9 cellular contexts compared by ENCODE assay signal in the genomic region with DNA sequence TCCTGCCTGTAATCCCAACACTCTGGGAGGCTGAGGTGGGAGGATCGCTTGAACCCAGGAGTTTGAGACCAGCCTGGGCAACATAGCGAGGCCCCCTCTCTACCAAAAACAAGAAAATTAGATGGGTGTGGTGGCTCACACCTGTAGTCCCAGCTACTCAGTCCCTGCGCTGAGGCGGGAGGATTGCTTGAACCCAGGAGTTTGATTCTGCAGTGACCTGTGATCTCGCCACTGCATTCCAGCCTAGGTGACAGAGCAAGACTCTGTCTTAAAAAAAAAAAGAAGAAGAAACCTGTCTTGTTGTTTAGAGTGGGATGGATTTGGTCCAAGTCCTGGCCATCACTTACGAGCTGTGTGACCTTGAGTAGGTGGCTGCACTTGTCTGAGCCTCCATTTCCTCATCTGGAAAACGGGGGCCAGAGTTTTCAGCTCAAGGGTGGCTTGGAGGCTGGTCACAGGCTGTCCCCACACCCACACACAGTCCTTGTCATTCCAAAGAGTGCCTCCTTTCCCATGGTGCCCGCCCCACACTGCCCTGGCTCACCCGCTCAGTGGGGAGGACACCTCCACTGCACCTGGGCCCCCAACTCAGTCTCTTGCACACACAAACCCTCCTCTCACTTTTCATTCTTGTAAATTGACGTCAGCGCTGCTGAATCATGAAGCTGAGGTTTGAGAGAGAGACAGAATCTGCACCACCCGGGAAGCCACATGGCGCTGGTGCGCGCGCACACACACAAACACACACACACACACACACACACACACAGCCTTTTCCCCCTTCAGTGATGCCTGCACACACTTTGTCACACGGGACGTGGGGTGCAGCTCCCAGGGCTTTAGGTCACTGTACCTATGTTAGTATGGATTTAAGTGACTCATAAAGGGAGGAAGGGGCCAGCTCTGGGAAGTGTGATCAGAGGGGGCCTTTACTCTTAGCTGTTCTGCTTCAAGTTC. TPM values are rescaled to one million over a fixed set of nuclear protein-coding genes. Genes with fewer than 3 reads are reported as not detected.
DNase-seq lines count a peak whose midpoint lies in the region.
"Had no signal": no experiment of that assay in that cellular context is flagged by ENCODE, and none has a peak within 500 bp of the region (broad histone marks: within the 10 kb centered on the region; RNA-seq: fewer than 3 reads in every experiment).

No MANE protein-coding gene starts in this region.

- peak; percentile 55 for DNase-seq in CD1c-positive myeloid dendritic cell (ENCODE audit: extremely low spot score)
- peak in 4 of 5 experiments; percentile 65 to 96 (median 70) for DNase-seq in T-helper 2 cell
- DNase-seq in activated naive CD8-positive, alpha-beta T cell treated with anti-CD3 and anti-CD28 coated beads, Interleukin-2, amount 50 U/mL, for 16 hours (ENCODE audit: low read depth, low spot score): peak; percentile 70
- peak; percentile 70 to 81 for DNase-seq in stimulated activated CD4-positive, alpha-beta T cell treated with anti-CD3 and anti-CD28 coated beads, Interleukin-12 subunit alpha, Interleukin-12 subunit beta, amount 100 ng/mL, for 24 hours (ENCODE audit: low read depth in 2 of 2)
- DNase-seq in medulla oblongata (ENCODE audit: extremely low spot score): no peak
- DNase-seq in GM03348 (ENCODE audit: low spot score): no peak
- no peak for DNase-seq in SK-N-DZ (ENCODE audit: low spot score)
- no peak for DNase-seq in NCI-H1092 (lab: John Stamatoyannopoulos, UW)

RNA-seq across cellular contexts. Expression of gene SOCS1, which starts 4.2 kb away (rescaled TPM):
- 0.35 TPM in 1 of 2 replicates, not detected in the other for polyA plus RNA-seq in SK-N-DZ (2014; cell fraction: cytosol; rRNA removed)
- polyA plus RNA-seq in SK-N-DZ (2014; cell fraction: nucleus; rRNA removed): 0.79 and 1.2 TPM in 2 replicates
- polyA plus RNA-seq: neural cell had no signal

RNA-seq across cellular contexts. Expression of gene TNP2, which starts 17.3 kb away (rescaled TPM):
- polyA plus RNA-seq in SK-N-DZ (2014; cell fraction: cytosol; rRNA removed): not detected in 2 replicates
- polyA plus RNA-seq in SK-N-DZ (2014; cell fraction: nucleus; rRNA removed): not detected in 2 replicates
- polyA plus RNA-seq: neural cell had no signal

RNA-seq across cellular contexts. Expression of gene PRM3, which starts 21.6 kb away (rescaled TPM):
- not detected in 2 replicates for polyA plus RNA-seq in SK-N-DZ (2014; cell fraction: cytosol; rRNA removed)
- polyA plus RNA-seq in SK-N-DZ (2014; cell fraction: nucleus; rRNA removed): not detected in 2 replicates
- polyA plus RNA-seq: neural cell had no signal

RNA-seq across cellular contexts. Expression of gene PRM2, which starts 24.5 kb away (rescaled TPM):
- not detected in 2 replicates for polyA plus RNA-seq in SK-N-DZ (2014; cell fraction: cytosol; rRNA removed)
- polyA plus RNA-seq in SK-N-DZ (2014; cell fraction: nucleus; rRNA removed): not detected in 2 replicates
- polyA plus RNA-seq: neural cell had no signal

RNA-seq across cellular contexts. Expression of gene PRM1, which starts 29.3 kb away (rescaled TPM):
- polyA plus RNA-seq in SK-N-DZ (2014; cell fraction: cytosol; rRNA removed): not detected in 2 replicates
- polyA plus RNA-seq in SK-N-DZ (2014; cell fraction: nucleus; rRNA removed): not detected in 2 replicates
- polyA plus RNA-seq: neural cell had no signal

Comparison
In these comparisons a context has a peak if more than half of its experiments do, and no peak if none do; other contexts are left out.
1. DNase-seq: peak in CD1c-positive myeloid dendritic cell (single experiment), T-helper 2 cell (4 of 5), activated naive CD8-positive, alpha-beta T cell treated with anti-CD3 and anti-CD28 coated beads, Interleukin-2, amount 50 U/mL, for 16 hours (single experiment) and stimulated activated CD4-positive, alpha-beta T cell treated with anti-CD3 and anti-CD28 coated beads, Interleukin-12 subunit alpha, Interleukin-12 subunit beta, amount 100 ng/mL, for 24 hours (2 of 2); none in medulla oblongata (single experiment), GM03348 (single experiment), SK-N-DZ (single experiment) and NCI-H1092 (single experiment).